ENCODE assay signal across 1 cellular context in the genomic region with DNA sequence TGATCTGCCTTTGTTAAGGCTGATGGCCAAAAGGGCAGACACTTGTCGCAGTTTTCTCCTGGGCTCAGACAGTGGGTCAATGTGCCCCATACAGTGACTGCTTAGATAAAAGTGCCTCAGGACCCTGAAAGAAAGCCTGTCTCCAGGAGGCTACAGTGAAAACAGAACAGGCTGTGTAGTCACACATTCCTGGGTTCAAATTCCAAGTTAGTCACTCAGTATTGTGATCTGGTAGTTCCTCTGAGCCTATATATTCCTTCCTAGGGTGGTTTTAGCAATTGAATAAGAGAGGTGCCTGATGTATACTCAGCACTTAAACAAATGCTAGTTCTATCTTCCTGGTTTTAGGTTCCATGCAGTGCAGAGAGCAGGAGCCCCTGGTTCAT.
TF ChIP-seq lines count a peak whose summit lies in the region.

No MANE protein-coding gene starts in this region.

TF ChIP-seq in HEK293, 187 proteins besides CTCF, POLR2A, EP300 and RAD21 (continued from another document):
- TF ChIP-seq, protein P1, sequence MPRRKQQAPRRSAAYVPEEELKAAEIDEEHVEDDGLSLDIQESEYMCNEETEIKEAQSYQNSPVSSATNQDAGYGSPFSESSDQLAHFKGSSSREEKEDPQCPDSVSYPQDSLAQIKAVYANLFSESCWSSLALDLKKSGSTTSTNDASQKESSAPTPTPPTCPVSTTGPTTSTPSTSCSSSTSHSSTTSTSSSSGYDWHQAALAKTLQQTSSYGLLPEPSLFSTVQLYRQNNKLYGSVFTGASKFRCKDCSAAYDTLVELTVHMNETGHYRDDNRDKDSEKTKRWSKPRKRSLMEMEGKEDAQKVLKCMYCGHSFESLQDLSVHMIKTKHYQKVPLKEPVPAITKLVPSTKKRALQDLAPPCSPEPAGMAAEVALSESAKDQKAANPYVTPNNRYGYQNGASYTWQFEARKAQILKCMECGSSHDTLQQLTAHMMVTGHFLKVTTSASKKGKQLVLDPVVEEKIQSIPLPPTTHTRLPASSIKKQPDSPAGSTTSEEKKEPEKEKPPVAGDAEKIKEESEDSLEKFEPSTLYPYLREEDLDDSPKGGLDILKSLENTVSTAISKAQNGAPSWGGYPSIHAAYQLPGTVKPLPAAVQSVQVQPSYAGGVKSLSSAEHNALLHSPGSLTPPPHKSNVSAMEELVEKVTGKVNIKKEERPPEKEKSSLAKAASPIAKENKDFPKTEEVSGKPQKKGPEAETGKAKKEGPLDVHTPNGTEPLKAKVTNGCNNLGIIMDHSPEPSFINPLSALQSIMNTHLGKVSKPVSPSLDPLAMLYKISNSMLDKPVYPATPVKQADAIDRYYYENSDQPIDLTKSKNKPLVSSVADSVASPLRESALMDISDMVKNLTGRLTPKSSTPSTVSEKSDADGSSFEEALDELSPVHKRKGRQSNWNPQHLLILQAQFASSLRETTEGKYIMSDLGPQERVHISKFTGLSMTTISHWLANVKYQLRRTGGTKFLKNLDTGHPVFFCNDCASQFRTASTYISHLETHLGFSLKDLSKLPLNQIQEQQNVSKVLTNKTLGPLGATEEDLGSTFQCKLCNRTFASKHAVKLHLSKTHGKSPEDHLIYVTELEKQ (tag by site-specific recombination; IDR thresholded peaks at IDR 0.05; ENCODE audit: borderline replicate concordance), result no peak
